25 cellular contexts compared by ENCODE assay signal in genomic region chr1:204051258-204051657, GRCh38. TPM values are rescaled to one million over a fixed set of nuclear protein-coding genes. Genes with fewer than 3 reads are reported as not detected.
A peak's percentile ranks its signal among the peaks of the same experiment; 100 is the strongest.
DNase-seq lines count a peak whose midpoint lies in the region; ATAC-seq and TF ChIP-seq lines count a peak whose summit lies in the region.
"Had no signal": no experiment of that assay in that cellular context is flagged by ENCODE, and none has a peak within 500 bp of the region (broad histone marks: within the 10 kb centered on the region; RNA-seq: fewer than 3 reads in every experiment).

No MANE protein-coding gene starts in this region.

- H3F3A ChIP-seq in GM23338 (replicated peaks; ENCODE audit: low read depth): no peaks in the 10 kb centered on the region

- TF ChIP-seq RAD21 in HCT116 (IDR thresholded peaks at IDR 0.05; ENCODE audit: low read depth): no peak

- no peak overlapping the region for H3K9ac ChIP-seq in HCT116 (ENCODE audit: low read length)
- H3K9ac ChIP-seq: BLaER1 had no signal

- no peak overlapping the region for H3K4me3 Mint-ChIP-seq in GM23338
- H3K4me3 Mint-ChIP-seq: CD14-positive monocyte; CD4-positive, alpha-beta memory T cell; CD4-positive, CD25-positive, alpha-beta regulatory T cell; CD8-positive, alpha-beta memory T cell had no signal

- no peaks in the 10 kb centered on the region for H3K79me2 ChIP-seq in GM23338 (replicated peaks; ENCODE audit: insufficient read depth)
- no peaks in the 10 kb centered on the region for H3K79me2 ChIP-seq in HCT116 (ENCODE audit: insufficient read depth, low read length)

- H3K4me2 ChIP-seq in GM23338 (no peak overlapping the region), HCT116 (ENCODE audit: low read length) (no peak overlapping the region)
- H3K4me2 ChIP-seq: BLaER1 had no signal

- H2AFZ ChIP-seq in GM23338: no peak overlapping the region
- H2AFZ ChIP-seq in HCT116 (ENCODE audit: low read depth, low read length, poor library complexity, severe bottlenecking): peak overlapping the region; percentile 12

- TF ChIP-seq POLR2A in HCT116 (IDR thresholded peaks at IDR 0.05; ENCODE audit: borderline replicate concordance, extremely low read depth, insufficient read depth, insufficient read length): no peak

- ATAC-seq in GM23338 (no peak), HCT116 (no peak), HG03159 (IDR thresholded peaks at IDR 0.05; ENCODE audit: unreplicated experiment) (no peak)
- ATAC-seq: GM12878 had no signal

- H3K4me1 ChIP-seq in GM23338 (ENCODE audit: insufficient read depth) (no peaks in the 10 kb centered on the region), HCT116 (ENCODE audit: control insufficient read depth in 1 of 2, insufficient read depth in 2 of 2, low read length in 2 of 2) (peaks cover 7 to 8% of the 10 kb centered on the region in 2 experiments)
- H3K4me1 ChIP-seq: BE2C, BLaER1 had no signal

- H3K9me2 ChIP-seq in GM23338 (ENCODE audit: insufficient read depth) (no peaks in the 10 kb centered on the region), HCT116 (ENCODE audit: insufficient read depth) (no peaks in the 10 kb centered on the region)

- no peak overlapping the region for H3K27ac ChIP-seq in GM23338 (ENCODE audit: low read depth)
- H3K27ac ChIP-seq in HCT116 (ENCODE audit: low read depth, low read length): no peak overlapping the region
- H3K27ac ChIP-seq: BLaER1 had no signal

- H3K36me3 ChIP-seq in GM23338 (ENCODE audit: insufficient read depth) (no peaks in the 10 kb centered on the region), HCT116 (ENCODE audit: control insufficient read depth in 1 of 2, insufficient read depth in 2 of 2, low read length in 2 of 2) (no peaks in the 10 kb centered on the region)
- H3K36me3 ChIP-seq: BE2C, BLaER1 had no signal

- RAD21 ChIA-PET in HCT116 (lab: Charles Lee; ENCODE audit: low non-redundant PET in 1 of 2, low total read pairs in 2 of 2, uncharacterized antibody in 2 of 2, unreplicated experiment in 2 of 2): no interaction called here

- intact Hi-C loops in HCT116 (cut with micrococcal nuclease): loop anchor here (10.0 kb wide), 1 partner anchor 146 kb away; no protein-coding TSS in a partner anchor

- no peaks in the 10 kb centered on the region for H3K4me1 Mint-ChIP-seq in GM23338
- H3K4me1 Mint-ChIP-seq: CD14-positive monocyte; CD4-positive, alpha-beta memory T cell; CD4-positive, CD25-positive, alpha-beta regulatory T cell; CD8-positive, alpha-beta memory T cell had no signal

- peak overlapping the region; percentile 10; the same call in 1 of the 2 replicates for H3K27ac Mint-ChIP-seq in GM23338
- H3K27ac Mint-ChIP-seq: CD14-positive monocyte; CD4-positive, alpha-beta memory T cell; CD4-positive, CD25-positive, alpha-beta regulatory T cell; CD8-positive, alpha-beta memory T cell had no signal

- H3K27me3 ChIP-seq in GM23338 (ENCODE audit: insufficient read depth) (no peaks in the 10 kb centered on the region), HCT116 (ENCODE audit: insufficient read depth, low read length) (no peaks in the 10 kb centered on the region)
- H3K27me3 ChIP-seq: BE2C, BLaER1 had no signal

- POLR2A ChIA-PET in HCT116 (lab: Charles Lee): no interaction called here

- H3K9me3 Mint-ChIP-seq in GM23338: no peaks in the 10 kb centered on the region
- H3K9me3 Mint-ChIP-seq: CD14-positive monocyte; CD4-positive, CD25-positive, alpha-beta regulatory T cell; CD8-positive, alpha-beta memory T cell had no signal

- BruUV-seq in HCT116 (replicated peaks; lab: Mats Ljungman, UMichigan): no TSS peak

- peaks cover 4% of the 10 kb centered on the region for H3K27me3 Mint-ChIP-seq in GM23338 (ENCODE audit: insufficient read depth, low read depth, poor library complexity)

- H4K20me1 ChIP-seq in GM23338 (replicated peaks; ENCODE audit: insufficient read depth) (no peaks in the 10 kb centered on the region), HCT116 (ENCODE audit: insufficient read depth) (no peaks in the 10 kb centered on the region)
- H4K20me1 ChIP-seq: BLaER1 had no signal

- TF ChIP-seq CTCF in GM23338 (conservative IDR thresholded peaks at IDR 0.05; ENCODE audit: low read depth in 2 of 2) (no peak), HCT116 (IDR thresholded peaks at IDR 0.05 in 2 of 3, conservative IDR thresholded peaks at IDR 0.05 in 1 of 3; ENCODE audit: borderline replicate concordance in 1 of 3, insufficient read depth in 1 of 3, low read depth in 2 of 3, low read length in 2 of 3) (no peak)

- CTCF ChIA-PET in HCT116 (lab: Charles Lee): no interaction called here

- H3K4me3 ChIP-seq in GM23338: no peak overlapping the region
- H3K4me3 ChIP-seq in HCT116 (replicated peaks in 1 of 2; ENCODE audit: low read depth in 1 of 2, low read length in 2 of 2): no peak overlapping the region
- H3K4me3 ChIP-seq: BLaER1, GM12878 had no signal

- DNase-seq in GM23338 (ENCODE audit: low spot score): no peak
- DNase-seq in HCT116 (ENCODE audit: low read depth, low spot score): no peak
- DNase-seq in mesenteric fat pad (ENCODE audit: low spot score): peak; percentile 11
- no peak for DNase-seq in NOMO-1 treated with DMSO at 0.1 percent for 48 hours (lab: John Stamatoyannopoulos, UW; ENCODE audit: unreplicated experiment)
- no peak for DNase-seq in cerebellum (ENCODE audit: low spot score)
- DNase-seq: 8988T; ACHN; BE2C; C1 segment of cervical spinal cord; CD4-positive, alpha-beta memory T cell; CD4-positive, CD25-positive, alpha-beta regulatory T cell; CD8-positive, alpha-beta memory T cell; COR-L47; DMS 273 treated with DMSO at 0.1 percent for 48 hours; DMS153; DMS53; DMS79; DND-41; EL; GDM1 had no signal

- H3K36me3 Mint-ChIP-seq in GM23338 (ENCODE audit: low read depth): no peaks in the 10 kb centered on the region
- H3K36me3 Mint-ChIP-seq: CD14-positive monocyte; CD4-positive, alpha-beta memory T cell; CD4-positive, CD25-positive, alpha-beta regulatory T cell; CD8-positive, alpha-beta memory T cell had no signal

- no peaks in the 10 kb centered on the region for H3K9me3 ChIP-seq in HCT116 (ENCODE audit: control insufficient read depth in 1 of 2, insufficient read depth in 1 of 2, low read depth in 1 of 2, low read length in 2 of 2)
- H3K9me3 ChIP-seq: BE2C, BLaER1 had no signal

TF ChIP-seq in GM23338, 12 proteins besides CTCF, POLR2A, EP300 and RAD21 (continues in another document):
- no peak for TF ChIP-seq STAT1 (IDR thresholded peaks at IDR 0.05; ENCODE audit: unreplicated experiment)
- no peak for TF ChIP-seq NANOG (IDR thresholded peaks at IDR 0.05; ENCODE audit: borderline replicate concordance)
- TF ChIP-seq POLR2AphosphoS5 (IDR thresholded peaks at IDR 0.05; ENCODE audit: low read depth): no peak
- no peak for TF ChIP-seq EZH2phosphoT487 (IDR thresholded peaks at IDR 0.05; ENCODE audit: unreplicated experiment)

TF ChIP-seq in HCT116, 20 proteins besides CTCF, POLR2A, EP300 and RAD21 (continues in another document):
- TF ChIP-seq SRF (IDR thresholded peaks at IDR 0.05; ENCODE audit: low read depth): no peak
- no peak for TF ChIP-seq REST (IDR thresholded peaks at IDR 0.05; ENCODE audit: low read depth)
- no peak for TF ChIP-seq JUND (IDR thresholded peaks at IDR 0.05)
- no peak for TF ChIP-seq TCF7L2 (IDR thresholded peaks at IDR 0.05; ENCODE audit: borderline replicate concordance, extremely low read depth, insufficient read depth, insufficient read length)
- TF ChIP-seq POLR2AphosphoS5 (IDR thresholded peaks at IDR 0.05; ENCODE audit: low read depth, low read length): no peak
- no peak for TF ChIP-seq SP1 (IDR thresholded peaks at IDR 0.05; ENCODE audit: low read depth)
- no peak for TF ChIP-seq ZBTB33 (IDR thresholded peaks at IDR 0.05; ENCODE audit: extremely low read depth, insufficient replicate concordance, low read length)

RNA-seq across cellular contexts. Expression of gene SOX13, which starts 21.7 kb away (rescaled TPM):
- 105 and 123 TPM in 2 replicates for total RNA-seq in GM23338 (2014; rRNA removed; shearing (Covaris generic))
- 28.6 and 32.3 TPM in 2 replicates for polyA plus RNA-seq in GM23338 (2016; fragmentation: Nextera tagmentation; extraction: Ambion mirVana)
- total RNA-seq in HCT116 (2021; ENCODE audit: unreplicated experiment) (35.6 TPM), mesenteric fat pad (33.1 TPM), cerebellum (6.6 TPM)
- 24.6 and 25.2 TPM in 2 replicates for polyA plus RNA-seq in HCT116 (2012)
- total RNA-seq: G401 had no signal
- polyA plus RNA-seq: CD14-positive monocyte; CD4-positive, CD25-positive, alpha-beta regulatory T cell had no signal
